ENCODE assay signal across 17 cellular contexts in genomic region chr19:18473003-18473705, GRCh38. TPM values are rescaled to one million over a fixed set of nuclear protein-coding genes. Genes with fewer than 3 reads are reported as not detected.
DNase-seq lines count a peak whose midpoint lies in the region; ATAC-seq and TF ChIP-seq lines count a peak whose summit lies in the region.
"Had no signal": no experiment of that assay in that cellular context is flagged by ENCODE, and none has a peak within 500 bp of the region (broad histone marks: within the 10 kb centered on the region; RNA-seq: fewer than 3 reads in every experiment).

No MANE protein-coding gene starts in this region.

- H3K36me3 ChIP-seq in lower lobe of right lung (peaks cover 25% of the 10 kb centered on the region), suprapubic skin (peaks cover 17% of the 10 kb centered on the region)

- H3K4me1 ChIP-seq in lower lobe of right lung (peaks cover 69% of the 10 kb centered on the region), suprapubic skin (peaks cover 46% of the 10 kb centered on the region)

- POLR2A ChIA-PET in activated naive CD8-positive, alpha-beta T cell treated with anti-CD3 and anti-CD28 coated beads, Interleukin-2, amount 10 ng/mL, durations not matched to agents 7 days and 5 days (lab: Charles Lee): interaction anchor here (0.7 kb wide), 1 partner anchor 24 kb away, joined by 5 read pairs; no protein-coding TSS in a partner anchor

- TF ChIP-seq POLR2A in suprapubic skin (IDR thresholded peaks at IDR 0.05): no peak

- no peak for TF ChIP-seq EP300 in suprapubic skin (IDR thresholded peaks at IDR 0.05)

- WGBS in suprapubic skin: 81% methylated on average over 8 of the region's 8 CpGs

- peak overlapping the region; percentile 34 for H3K27ac Mint-ChIP-seq in activated CD8-positive, alpha-beta memory T cell treated with anti-CD3 and anti-CD28 coated beads, Interleukin-2, amount 10 ng/mL, durations not matched to agents 7 days and 5 days
- peak overlapping the region; percentile 17 for H3K27ac Mint-ChIP-seq in activated naive CD8-positive, alpha-beta T cell treated with anti-CD3 and anti-CD28 coated beads, Interleukin-2, amount 10 ng/mL, durations not matched to agents 7 days and 5 days

- no peak overlapping the region for H3K4me3 Mint-ChIP-seq in activated CD8-positive, alpha-beta memory T cell treated with anti-CD3 and anti-CD28 coated beads, Interleukin-2, amount 10 ng/mL, durations not matched to agents 7 days and 5 days
- no peak overlapping the region for H3K4me3 Mint-ChIP-seq in activated naive CD8-positive, alpha-beta T cell treated with anti-CD3 and anti-CD28 coated beads, Interleukin-2, amount 10 ng/mL, durations not matched to agents 7 days and 5 days
- H3K4me3 Mint-ChIP-seq: nephron had no signal

- no peak overlapping the region for H3K4me3 ChIP-seq in lower lobe of right lung
- H3K4me3 ChIP-seq in suprapubic skin: no peak overlapping the region
- H3K4me3 ChIP-seq: right atrium auricular region had no signal

- no peak for ATAC-seq in activated CD8-positive, alpha-beta memory T cell treated with anti-CD3 and anti-CD28 coated beads, Interleukin-2, amount 10 ng/mL, durations not matched to agents 7 days and 5 days
- ATAC-seq in activated naive CD8-positive, alpha-beta T cell treated with anti-CD3 and anti-CD28 coated beads, Interleukin-2, amount 10 ng/mL, durations not matched to agents 7 days and 5 days (ENCODE audit: low read depth): no peak
- ATAC-seq in lower lobe of right lung (no peak), GM19452 (IDR thresholded peaks at IDR 0.05; ENCODE audit: unreplicated experiment) (no peak)
- ATAC-seq: left cardiac atrium had no signal

- no peaks in the 10 kb centered on the region for H3K9me3 Mint-ChIP-seq in activated CD8-positive, alpha-beta memory T cell treated with anti-CD3 and anti-CD28 coated beads, Interleukin-2, amount 10 ng/mL, durations not matched to agents 7 days and 5 days (ENCODE audit: low read depth)
- no peaks in the 10 kb centered on the region for H3K9me3 Mint-ChIP-seq in activated naive CD8-positive, alpha-beta T cell treated with anti-CD3 and anti-CD28 coated beads, Interleukin-2, amount 10 ng/mL, durations not matched to agents 7 days and 5 days
- H3K9me3 Mint-ChIP-seq: nephron had no signal

- intact Hi-C loops in lower lobe of right lung (cut with DNase I): no loop called here

- H3K9me3 ChIP-seq in lower lobe of right lung (no peaks in the 10 kb centered on the region), suprapubic skin (no peaks in the 10 kb centered on the region)
- H3K9me3 ChIP-seq: right atrium auricular region, SK-N-SH had no signal

- no peaks in the 10 kb centered on the region for H3K27me3 Mint-ChIP-seq in activated CD8-positive, alpha-beta memory T cell treated with anti-CD3 and anti-CD28 coated beads, Interleukin-2, amount 10 ng/mL, durations not matched to agents 7 days and 5 days
- H3K27me3 Mint-ChIP-seq in activated naive CD8-positive, alpha-beta T cell treated with anti-CD3 and anti-CD28 coated beads, Interleukin-2, amount 10 ng/mL, durations not matched to agents 7 days and 5 days: no peaks in the 10 kb centered on the region

- DNase-seq in activated CD8-positive, alpha-beta memory T cell treated with anti-CD3 and anti-CD28 coated beads, Interleukin-2, amount 10 ng/mL, durations not matched to agents 7 days and 5 days: no peak
- DNase-seq in activated CD8-positive, alpha-beta memory T cell treated with anti-CD3 and anti-CD28 coated beads, Interleukin-2, amount 50 U/mL, for 48 hours: no peak
- no peak for DNase-seq in activated naive CD8-positive, alpha-beta T cell treated with anti-CD3 and anti-CD28 coated beads, Interleukin-2, amount 10 ng/mL, durations not matched to agents 7 days and 5 days
- DNase-seq in lower lobe of right lung: no peak
- no peak for DNase-seq in activated CD4-positive, CD25-positive, alpha-beta regulatory T cell treated with anti-CD3 and anti-CD28 coated beads, Interleukin-2, amount 50 U/mL, for 72 hours
- no peak for DNase-seq in suprapubic skin (ENCODE audit: low spot score in 2 of 2)
- DNase-seq: Calu3; KG1; left cardiac atrium; NCI-H345; SK-N-SH; stimulated activated CD4-positive, alpha-beta T cell treated with anti-CD3 and anti-CD28 coated beads, Interleukin-2, amount 100 ng/mL, for 24 hours had no signal

- TF ChIP-seq CTCF in lower lobe of right lung (IDR thresholded peaks at IDR 0.05): no peak
- TF ChIP-seq CTCF in suprapubic skin (IDR thresholded peaks at IDR 0.05): no peak

- H3K27me3 ChIP-seq in lower lobe of right lung (ENCODE audit: low read depth) (no peaks in the 10 kb centered on the region), suprapubic skin (no peaks in the 10 kb centered on the region)
- H3K27me3 ChIP-seq: right atrium auricular region had no signal

- peaks cover 50% of the 10 kb centered on the region for H3K4me1 Mint-ChIP-seq in activated CD8-positive, alpha-beta memory T cell treated with anti-CD3 and anti-CD28 coated beads, Interleukin-2, amount 10 ng/mL, durations not matched to agents 7 days and 5 days
- H3K4me1 Mint-ChIP-seq in activated naive CD8-positive, alpha-beta T cell treated with anti-CD3 and anti-CD28 coated beads, Interleukin-2, amount 10 ng/mL, durations not matched to agents 7 days and 5 days: peaks cover 31% of the 10 kb centered on the region

- CTCF ChIA-PET in activated CD8-positive, alpha-beta memory T cell treated with anti-CD3 and anti-CD28 coated beads, Interleukin-2, amount 10 ng/mL, durations not matched to agents 7 days and 5 days (lab: Charles Lee): interaction anchor here (0.6 to 5.0 kb wide), 7 partner anchors 23 to 375 kb away, joined by 3 to 24 read pairs (median 3); partner anchors contain the start of genes ELL and REX1BD

- H3K36me3 Mint-ChIP-seq in activated CD8-positive, alpha-beta memory T cell treated with anti-CD3 and anti-CD28 coated beads, Interleukin-2, amount 10 ng/mL, durations not matched to agents 7 days and 5 days: no peaks in the 10 kb centered on the region
- H3K36me3 Mint-ChIP-seq in activated naive CD8-positive, alpha-beta T cell treated with anti-CD3 and anti-CD28 coated beads, Interleukin-2, amount 10 ng/mL, durations not matched to agents 7 days and 5 days: peaks cover 3% of the 10 kb centered on the region

- H3K27ac ChIP-seq in lower lobe of right lung (peak overlapping the region; percentile 20), temporal lobe (ENCODE audit: low read depth, low read length) (peak overlapping the region; percentile 54), suprapubic skin (no peak overlapping the region)
- H3K27ac ChIP-seq: epithelial cell of prostate had no signal

RNA-seq across cellular contexts. Expression of gene ISYNA1, which starts 35.2 kb away (rescaled TPM):
- total RNA-seq in activated CD8-positive, alpha-beta memory T cell treated with anti-CD3 and anti-CD28 coated beads, Interleukin-2, amount 10 ng/mL, durations not matched to agents 7 days and 5 days: 10 to 100 TPM; 29.6 to 30.0 TPM
- total RNA-seq in activated naive CD8-positive, alpha-beta T cell treated with anti-CD3 and anti-CD28 coated beads, Interleukin-2, amount 10 ng/mL, durations not matched to agents 7 days and 5 days: 10 to 100 TPM; 39.6 to 43.4 TPM
- total RNA-seq in lower lobe of right lung: 30.6 TPM
- total RNA-seq in temporal lobe: 80.4 TPM
- 10 to 100 TPM in 3 of 4 donors, 1 to 10 TPM in 1; 7.9 to 27.6 (median 21.0) TPM for total RNA-seq in suprapubic skin

RNA-seq across cellular contexts. Expression of gene ELL, which starts 48.7 kb away (rescaled TPM):
- total RNA-seq in activated CD8-positive, alpha-beta memory T cell treated with anti-CD3 and anti-CD28 coated beads, Interleukin-2, amount 10 ng/mL, durations not matched to agents 7 days and 5 days: 10 to 100 TPM; 22.9 to 33.7 TPM
- 10 to 100 TPM; 28.5 to 31.2 TPM for total RNA-seq in activated naive CD8-positive, alpha-beta T cell treated with anti-CD3 and anti-CD28 coated beads, Interleukin-2, amount 10 ng/mL, durations not matched to agents 7 days and 5 days
- total RNA-seq in lower lobe of right lung: 19.7 TPM
- total RNA-seq in temporal lobe: 5.2 TPM
- 10 to 100 TPM; 27.0 to 59.5 (median 36.9) TPM for total RNA-seq in suprapubic skin

RNA-seq across cellular contexts. Expression of gene SSBP4, which starts 54.0 kb away (rescaled TPM):
- total RNA-seq in activated CD8-positive, alpha-beta memory T cell treated with anti-CD3 and anti-CD28 coated beads, Interleukin-2, amount 10 ng/mL, durations not matched to agents 7 days and 5 days: 100 to 1,000 TPM; 197 to 247 TPM
- total RNA-seq in activated naive CD8-positive, alpha-beta T cell treated with anti-CD3 and anti-CD28 coated beads, Interleukin-2, amount 10 ng/mL, durations not matched to agents 7 days and 5 days: 100 to 1,000 TPM; 152 to 158 TPM
- total RNA-seq in lower lobe of right lung (65.6 TPM), temporal lobe (52.1 TPM), suprapubic skin (10 to 100 TPM; 18.1 to 30.5 (median 27.4) TPM)
